ENCODE assay signal across 14 cellular contexts in the genomic region with DNA sequence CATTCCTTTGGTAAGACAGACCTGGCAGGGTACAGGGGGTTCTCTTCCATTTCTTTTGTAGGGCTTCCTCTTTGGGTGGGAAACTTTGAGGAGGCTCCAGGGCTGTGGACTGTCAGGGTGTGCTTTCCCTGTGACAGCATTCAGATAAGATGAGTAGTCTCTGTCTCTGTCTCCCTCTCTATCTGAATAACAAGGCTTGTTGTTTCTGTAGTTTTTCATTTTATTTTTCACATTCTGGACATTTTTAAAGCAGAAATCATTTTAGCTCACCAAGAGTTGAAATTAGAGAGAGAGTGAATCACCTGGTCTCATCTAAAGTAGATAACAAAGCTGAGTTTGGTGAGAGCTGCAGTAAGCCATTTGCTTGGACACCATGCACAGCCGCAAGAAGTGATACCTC.
DNase-seq lines count a peak whose midpoint lies in the region; ATAC-seq, FAIRE-seq and TF ChIP-seq lines count a peak whose summit lies in the region.
"Had no signal": no experiment of that assay in that cellular context is flagged by ENCODE, and none has a peak within 500 bp of the region (broad histone marks: within the 10 kb centered on the region; RNA-seq: fewer than 3 reads in every experiment).

No MANE protein-coding gene starts in this region.

- CTCF ChIA-PET in activated naive CD4-positive, alpha-beta T cell treated with anti-CD3 and anti-CD28 coated beads for 36 hours (lab: Charles Lee), result no interaction called here

- H3K4me3 Mint-ChIP-seq in astrocyte (ENCODE audit: unreplicated experiment), result peak overlapping the region; percentile 37
- no peak overlapping the region for H3K4me3 Mint-ChIP-seq in activated naive CD4-positive, alpha-beta T cell treated with anti-CD3 and anti-CD28 coated beads for 36 hours
- H3K4me3 Mint-ChIP-seq: T-helper 1 cell treated with Interleukin-12 subunit alpha and Interleukin-12 subunit beta and Interleukin-4 antibody, amounts not matched to agents 30 μg/mL and 1 μg/mL, for 36 hours had no signal

- no peak for ATAC-seq in HG02623 (IDR thresholded peaks at IDR 0.05; ENCODE audit: unreplicated experiment)

- H3K4me1 Mint-ChIP-seq in astrocyte (ENCODE audit: low read depth, unreplicated experiment), result peaks cover 54% of the 10 kb centered on the region
- H3K4me1 Mint-ChIP-seq in activated naive CD4-positive, alpha-beta T cell treated with anti-CD3 and anti-CD28 coated beads for 36 hours (ENCODE audit: low read depth), result no peaks in the 10 kb centered on the region

- H3K36me3 ChIP-seq in GM23248 (ENCODE audit: low read depth), result no peaks in the 10 kb centered on the region
- H3K36me3 ChIP-seq in astrocyte (ENCODE audit: insufficient read depth, low read length), result no peaks in the 10 kb centered on the region
- H3K36me3 ChIP-seq in smooth muscle cell (ENCODE audit: low read depth), result no peaks in the 10 kb centered on the region

- H3F3A ChIP-seq in GM23248 (ENCODE audit: insufficient read depth) (peaks cover 32% of the 10 kb centered on the region), smooth muscle cell (ENCODE audit: low read depth) (peaks cover 17% of the 10 kb centered on the region)

- H3K27ac ChIP-seq in GM23248 (peak overlapping the region; percentile 91), astrocyte (ENCODE audit: low read depth, low read length) (peak overlapping the region; percentile 93), smooth muscle cell (ENCODE audit: low read depth) (peak overlapping the region; percentile 98)

- H3K4me2 ChIP-seq in GM23248 (ENCODE audit: unreplicated experiment) (peak overlapping the region; percentile 52), astrocyte (ENCODE audit: low read length) (peak overlapping the region; percentile 77), smooth muscle cell (peak overlapping the region; percentile 65)

- peaks cover 28% of the 10 kb centered on the region for H3K4me1 ChIP-seq in GM23248 (ENCODE audit: insufficient read depth)
- H3K4me1 ChIP-seq in astrocyte (ENCODE audit: insufficient read depth, low read length), result peaks cover 26% of the 10 kb centered on the region
- H3K4me1 ChIP-seq in smooth muscle cell (ENCODE audit: low read depth), result peaks cover 12% of the 10 kb centered on the region
- H3K4me1 ChIP-seq: Caco-2 had no signal

- H3K9me3 Mint-ChIP-seq in astrocyte (ENCODE audit: unreplicated experiment), result no peaks in the 10 kb centered on the region
- no peaks in the 10 kb centered on the region for H3K9me3 Mint-ChIP-seq in activated naive CD4-positive, alpha-beta T cell treated with anti-CD3 and anti-CD28 coated beads for 36 hours
- H3K9me3 Mint-ChIP-seq: T-helper 1 cell treated with Interleukin-12 subunit alpha and Interleukin-12 subunit beta and Interleukin-4 antibody, amounts not matched to agents 30 μg/mL and 1 μg/mL, for 36 hours had no signal

- H3K79me2 ChIP-seq in GM23248 (ENCODE audit: insufficient read depth), result no peaks in the 10 kb centered on the region
- H3K79me2 ChIP-seq in astrocyte (ENCODE audit: insufficient read depth, low read length), result no peaks in the 10 kb centered on the region
- no peaks in the 10 kb centered on the region for H3K79me2 ChIP-seq in smooth muscle cell (ENCODE audit: low read depth)

- in situ Hi-C loops in GM23248 (cut with MboI), result no loop called here

- DNase-seq in GM23248 (peak; percentile 63), astrocyte (ENCODE audit: low read depth) (no peak), kidney tubule cell (ENCODE audit: low spot score) (peak; percentile 51), smooth muscle cell (lab: John Stamatoyannopoulos, UW; ENCODE audit: unreplicated experiment) (no peak), NCI-H524 (lab: John Stamatoyannopoulos, UW) (no peak), SIG-M5 treated with dmso at 0.1 percent for 504 hours (lab: John Stamatoyannopoulos, UW; ENCODE audit: unreplicated experiment) (no peak)
- DNase-seq in activated naive CD4-positive, alpha-beta T cell treated with anti-CD3 and anti-CD28 coated beads for 36 hours, result no peak
- DNase-seq: Caco-2; central memory CD4-positive, alpha-beta T cell; NCI-H187 treated with DMSO at 0.1 percent for 48 hours; testis had no signal

- peaks cover 1% of the 10 kb centered on the region for H3K36me3 Mint-ChIP-seq in astrocyte (ENCODE audit: low read depth, unreplicated experiment)
- H3K36me3 Mint-ChIP-seq in activated naive CD4-positive, alpha-beta T cell treated with anti-CD3 and anti-CD28 coated beads for 36 hours (ENCODE audit: low read depth), result no peaks in the 10 kb centered on the region

- intact Hi-C loops in activated naive CD4-positive, alpha-beta T cell treated with anti-CD3 and anti-CD28 coated beads for 36 hours (cut with micrococcal nuclease), result no loop called here

- H4K20me1 ChIP-seq in GM23248 (ENCODE audit: insufficient read depth) (no peaks in the 10 kb centered on the region), astrocyte (ENCODE audit: insufficient read depth, low read length) (no peaks in the 10 kb centered on the region), smooth muscle cell (ENCODE audit: low read depth) (no peaks in the 10 kb centered on the region)

- peak overlapping the region; percentile 99 for H3K27ac Mint-ChIP-seq in astrocyte (ENCODE audit: unreplicated experiment)
- H3K27ac Mint-ChIP-seq in activated naive CD4-positive, alpha-beta T cell treated with anti-CD3 and anti-CD28 coated beads for 36 hours, result no peak overlapping the region
- H3K27ac Mint-ChIP-seq: T-helper 1 cell treated with Interleukin-12 subunit alpha and Interleukin-12 subunit beta and Interleukin-4 antibody, amounts not matched to agents 30 μg/mL and 1 μg/mL, for 36 hours had no signal

- no peaks in the 10 kb centered on the region for H3K27me3 ChIP-seq in GM23248 (replicated peaks; ENCODE audit: insufficient read depth)
- H3K27me3 ChIP-seq in astrocyte (ENCODE audit: insufficient read depth, low read length), result no peaks in the 10 kb centered on the region
- H3K27me3 ChIP-seq in smooth muscle cell (ENCODE audit: low read depth), result no peaks in the 10 kb centered on the region
- H3K27me3 ChIP-seq: testis had no signal

- 86 to 96% methylated on average over 1 of the region's 1 CpG for WGBS in GM23248 (ENCODE audit: low coverage in 1 of 2, low lambda C conversion rate in 2 of 2, missing lambda C conversion rate in 2 of 2), 2 experiments
- 48% methylated on average over 1 of the region's 1 CpG for WGBS in smooth muscle cell (ENCODE audit: low lambda C conversion rate)

- TF ChIP-seq CTCF in astrocyte (IDR thresholded peaks at IDR 0.05; ENCODE audit: insufficient read depth, low read depth, low read length), result no peak
- TF ChIP-seq CTCF in smooth muscle cell (IDR thresholded peaks at IDR 0.05; ENCODE audit: borderline replicate concordance, insufficient read depth, poor library complexity, severe bottlenecking), result no peak

- peak overlapping the region; percentile 72 for H3K9ac ChIP-seq in GM23248
- peak overlapping the region; percentile 73 for H3K9ac ChIP-seq in astrocyte (ENCODE audit: low read length)
- peak overlapping the region; percentile 74 for H3K9ac ChIP-seq in smooth muscle cell (ENCODE audit: low read depth)

- no peaks in the 10 kb centered on the region for H3K27me3 Mint-ChIP-seq in astrocyte (ENCODE audit: low read depth, unreplicated experiment)
- peaks cover 5% of the 10 kb centered on the region for H3K27me3 Mint-ChIP-seq in activated naive CD4-positive, alpha-beta T cell treated with anti-CD3 and anti-CD28 coated beads for 36 hours (ENCODE audit: low read depth)

- H3K4me3 ChIP-seq in GM23248, result no peak overlapping the region
- no peak overlapping the region for H3K4me3 ChIP-seq in astrocyte (ENCODE audit: insufficient read depth, low read depth, low read length)
- no peak overlapping the region for H3K4me3 ChIP-seq in smooth muscle cell
- H3K4me3 ChIP-seq: testis had no signal

- no peak for FAIRE-seq in astrocyte (lab: Jason Lieb, UNC)
- FAIRE-seq: islet of Langerhans had no signal

- H2AFZ ChIP-seq in GM23248 (no peak overlapping the region), astrocyte (ENCODE audit: low read depth, low read length) (no peak overlapping the region), smooth muscle cell (ENCODE audit: low read depth) (no peak overlapping the region)

- no peaks in the 10 kb centered on the region for H3K9me2 ChIP-seq in GM23248 (ENCODE audit: insufficient read depth)

- H3K9me3 ChIP-seq in GM23248 (ENCODE audit: low read depth), result no peaks in the 10 kb centered on the region
- no peaks in the 10 kb centered on the region for H3K9me3 ChIP-seq in astrocyte (ENCODE audit: insufficient read depth, low read depth, low read length)
- no peaks in the 10 kb centered on the region for H3K9me3 ChIP-seq in smooth muscle cell (replicated peaks; ENCODE audit: low read depth)
- H3K9me3 ChIP-seq: Caco-2, testis had no signal

Comparison
In these comparisons a context has a peak if more than half of its experiments do, and no peak if none do; other contexts are left out.
1. DNase-seq: peak in GM23248 (single experiment) and kidney tubule cell (single experiment); none in astrocyte (single experiment), smooth muscle cell (single experiment), NCI-H524 (0 of 2), SIG-M5 treated with dmso at 0.1 percent for 504 hours (single experiment) and activated naive CD4-positive, alpha-beta T cell treated with anti-CD3 and anti-CD28 coated beads for 36 hours (single experiment).
2. Peak in every context shown above with its lines, with median percentiles within 50 percentile points of each other: H3K27ac ChIP-seq, H3K4me2 ChIP-seq and H3K9ac ChIP-seq.